In the genomic region with DNA sequence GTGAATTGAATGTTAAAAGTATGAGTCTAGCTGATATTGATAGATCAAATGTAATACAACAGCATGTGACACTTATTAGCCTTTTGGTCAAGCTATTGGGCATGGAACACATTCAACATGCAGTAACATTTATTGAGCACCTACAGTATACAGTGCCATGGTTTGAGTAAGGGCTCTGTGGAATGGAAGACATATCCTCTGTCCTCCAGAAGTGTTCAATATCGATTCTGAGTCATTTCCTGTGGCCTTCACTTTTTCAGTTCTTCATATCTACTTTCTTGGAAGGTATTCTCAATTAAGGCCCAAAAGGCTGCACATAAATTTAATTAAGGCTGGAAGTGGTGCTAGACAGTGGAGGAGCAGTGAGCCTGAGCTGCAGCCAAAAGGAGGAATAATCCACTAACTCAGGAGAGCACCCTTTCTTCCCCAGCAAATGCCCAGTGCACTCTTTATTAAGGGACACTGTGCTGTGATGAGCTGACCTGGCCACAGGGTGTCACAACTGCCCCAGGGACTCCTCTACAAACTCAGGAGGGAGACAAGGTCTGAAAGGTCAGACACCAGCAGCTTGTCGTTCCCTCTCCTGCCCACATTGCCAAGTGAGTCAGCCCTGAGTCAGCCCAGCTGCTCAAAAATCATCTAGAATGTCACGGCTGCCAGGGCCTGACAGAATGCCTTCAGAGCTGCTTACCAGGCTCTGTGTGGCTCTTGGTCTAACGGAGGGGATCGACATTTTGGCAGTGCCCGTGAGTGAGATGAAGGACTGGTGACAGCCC, we compare ENCODE assay signal across 9 cellular contexts.
DNase-seq lines count a peak whose midpoint lies in the region; ATAC-seq and TF ChIP-seq lines count a peak whose summit lies in the region.
"Had no signal": no experiment of that assay in that cellular context is flagged by ENCODE, and none has a peak within 500 bp of the region (broad histone marks: within the 10 kb centered on the region; RNA-seq: fewer than 3 reads in every experiment).

No MANE protein-coding gene starts in this region.

- intact Hi-C loops in CD8-positive, alpha-beta T cell (cut with DNase I, micrococcal nuclease), result loop anchor here (2.0 to 5.0 kb wide), 3 partner anchors 118 to 1623 kb away; no protein-coding TSS in a partner anchor
- intact Hi-C loops in left ventricle myocardium superior (cut with micrococcal nuclease), result loop anchor here (10.0 kb wide), 1 partner anchor 1620 kb away; no protein-coding TSS in a partner anchor

- no peaks in the 10 kb centered on the region for H3K27me3 ChIP-seq in CD8-positive, alpha-beta T cell (ENCODE audit: insufficient read depth, low read length)
- no peaks in the 10 kb centered on the region for H3K27me3 ChIP-seq in skeletal muscle tissue (ENCODE audit: control insufficient read depth in 3 of 3, insufficient read depth in 3 of 3, low read length in 3 of 3)

- H3K36me3 ChIP-seq in CD8-positive, alpha-beta T cell (ENCODE audit: insufficient read depth, low read length), result no peaks in the 10 kb centered on the region
- H3K36me3 ChIP-seq in skeletal muscle tissue (ENCODE audit: control insufficient read depth in 3 of 3, insufficient read depth in 3 of 3, low read length in 3 of 3), result no peaks in the 10 kb centered on the region

- H3K27ac Mint-ChIP-seq in CD8-positive, alpha-beta T cell, result no peak overlapping the region
- H3K27ac Mint-ChIP-seq in activated naive CD8-positive, alpha-beta T cell treated with anti-CD3 and anti-CD28 coated beads for 36 hours, result peak overlapping the region; percentile 71
- H3K27ac Mint-ChIP-seq: naive B cell had no signal

- no peak for TF ChIP-seq CTCF in CD8-positive, alpha-beta T cell (IDR thresholded peaks at IDR 0.05)

- no peak overlapping the region for H3K4me3 Mint-ChIP-seq in CD8-positive, alpha-beta T cell
- peak overlapping the region; percentile 29 for H3K4me3 Mint-ChIP-seq in activated naive CD8-positive, alpha-beta T cell treated with anti-CD3 and anti-CD28 coated beads for 36 hours
- H3K4me3 Mint-ChIP-seq: naive B cell had no signal

- peaks cover 20% of the 10 kb centered on the region for H3K4me1 Mint-ChIP-seq in CD8-positive, alpha-beta T cell (ENCODE audit: low read depth)
- H3K4me1 Mint-ChIP-seq in activated naive CD8-positive, alpha-beta T cell treated with anti-CD3 and anti-CD28 coated beads for 36 hours, result peaks cover 31% of the 10 kb centered on the region
- H3K4me1 Mint-ChIP-seq: naive B cell had no signal

- peaks cover 2% of the 10 kb centered on the region for H3K27me3 Mint-ChIP-seq in CD8-positive, alpha-beta T cell (ENCODE audit: low read depth)
- peaks cover 6% of the 10 kb centered on the region for H3K27me3 Mint-ChIP-seq in activated naive CD8-positive, alpha-beta T cell treated with anti-CD3 and anti-CD28 coated beads for 36 hours

- peak; percentile 1 to 72 (median 52) for DNase-seq in CD8-positive, alpha-beta T cell
- peak; percentile 97 for DNase-seq in HPDE6-E6E7 (ENCODE audit: extremely low spot score)
- DNase-seq in activated naive CD8-positive, alpha-beta T cell treated with anti-CD3 and anti-CD28 coated beads for 36 hours, result peak; percentile 73
- DNase-seq in left ventricle myocardium superior, result peak; percentile 80
- DNase-seq in NCI-H187 treated with DMSO at 0.1 percent for 48 hours (lab: John Stamatoyannopoulos, UW), result no peak
- DNase-seq: naive B cell had no signal

- no peak overlapping the region for H3K4me3 ChIP-seq in CD8-positive, alpha-beta T cell (ENCODE audit: low read depth, low read length)
- H3K4me3 ChIP-seq in skeletal muscle tissue (ENCODE audit: low read length in 3 of 3), result peak overlapping the region; percentile 25 to 60 (median 45)

- CTCF ChIA-PET in CD8-positive, alpha-beta T cell (lab: Charles Lee), result interaction anchor here (0.6 to 2.9 kb wide), 6 partner anchors 13 to 500 kb away, joined by 3 to 23 read pairs (median 4); no protein-coding TSS in a partner anchor

- POLR2A ChIA-PET in CD8-positive, alpha-beta T cell (lab: Charles Lee), result no interaction called here

- no peaks in the 10 kb centered on the region for H3K9me3 Mint-ChIP-seq in CD8-positive, alpha-beta T cell
- H3K9me3 Mint-ChIP-seq in activated naive CD8-positive, alpha-beta T cell treated with anti-CD3 and anti-CD28 coated beads for 36 hours, result no peaks in the 10 kb centered on the region

- H3K36me3 Mint-ChIP-seq in CD8-positive, alpha-beta T cell, result no peaks in the 10 kb centered on the region
- H3K36me3 Mint-ChIP-seq in activated naive CD8-positive, alpha-beta T cell treated with anti-CD3 and anti-CD28 coated beads for 36 hours, result no peaks in the 10 kb centered on the region
- H3K36me3 Mint-ChIP-seq: naive B cell had no signal

- ATAC-seq in CD8-positive, alpha-beta T cell, result peak; percentile 66
- peak; percentile 98 for ATAC-seq in SK-N-SH treated with all-trans-retinoic acid at 6 μM for 48 hours
- ATAC-seq in left ventricle myocardium superior, result peak; percentile 100
- ATAC-seq in HG02571 (IDR thresholded peaks at IDR 0.05; ENCODE audit: unreplicated experiment), result no peak

- H3K4me1 ChIP-seq in CD8-positive, alpha-beta T cell (ENCODE audit: insufficient read depth, low read length), result peaks cover 7% of the 10 kb centered on the region
- peaks cover 3 to 20% (median 12%) of the 10 kb centered on the region in 3 donors for H3K4me1 ChIP-seq in skeletal muscle tissue (ENCODE audit: control insufficient read depth in 3 of 3, insufficient read depth in 3 of 3, low read length in 3 of 3)

- H3K9me3 ChIP-seq in CD8-positive, alpha-beta T cell (ENCODE audit: low read length), result no peaks in the 10 kb centered on the region
- no peaks in the 10 kb centered on the region for H3K9me3 ChIP-seq in skeletal muscle tissue (ENCODE audit: control insufficient read depth in 3 of 3, low read length in 3 of 3)

- peak overlapping the region; percentile 57 to 66 (median 60) for H3K9ac ChIP-seq in skeletal muscle tissue (ENCODE audit: low read depth in 1 of 3, low read length in 3 of 3)

- H3K27ac ChIP-seq in CD8-positive, alpha-beta T cell (ENCODE audit: low read depth, low read length), result no peak overlapping the region
- H3K27ac ChIP-seq in skeletal muscle tissue (ENCODE audit: low read depth, low read length), result peak overlapping the region; percentile 84

TF ChIP-seq in SK-N-SH treated with all-trans-retinoic acid at 6 μM for 48 hours, 23 proteins besides CTCF, POLR2A, EP300 and RAD21:
- no peak for TF ChIP-seq BACH2 (CRISPR knock-in tag; IDR thresholded peaks at IDR 0.05; ENCODE audit: borderline replicate concordance)
- TF ChIP-seq ZNF565 (CRISPR knock-in tag; conservative IDR thresholded peaks at IDR 0.05; ENCODE audit: low read depth), result no peak
- TF ChIP-seq CSDC2 (CRISPR knock-in tag; IDR thresholded peaks at IDR 0.05), result no peak
- TF ChIP-seq TOX (CRISPR knock-in tag; IDR thresholded peaks at IDR 0.05; ENCODE audit: borderline replicate concordance), result no peak
- 0 out of 2 replicates have a peak, but pooled peaks have one; percentile 41 for TF ChIP-seq ZFP3 (CRISPR knock-in tag; IDR thresholded peaks at IDR 0.05)
- TF ChIP-seq TCF4 (CRISPR knock-in tag; IDR thresholded peaks at IDR 0.05; ENCODE audit: borderline replicate concordance), result no peak
- TF ChIP-seq RARB (CRISPR knock-in tag; IDR thresholded peaks at IDR 0.05), result no peak
- 0 out of 2 replicates have a peak, but pooled peaks have one; percentile 11 for TF ChIP-seq ISL1 (CRISPR knock-in tag; IDR thresholded peaks at IDR 0.05)
- TF ChIP-seq, protein P1, sequence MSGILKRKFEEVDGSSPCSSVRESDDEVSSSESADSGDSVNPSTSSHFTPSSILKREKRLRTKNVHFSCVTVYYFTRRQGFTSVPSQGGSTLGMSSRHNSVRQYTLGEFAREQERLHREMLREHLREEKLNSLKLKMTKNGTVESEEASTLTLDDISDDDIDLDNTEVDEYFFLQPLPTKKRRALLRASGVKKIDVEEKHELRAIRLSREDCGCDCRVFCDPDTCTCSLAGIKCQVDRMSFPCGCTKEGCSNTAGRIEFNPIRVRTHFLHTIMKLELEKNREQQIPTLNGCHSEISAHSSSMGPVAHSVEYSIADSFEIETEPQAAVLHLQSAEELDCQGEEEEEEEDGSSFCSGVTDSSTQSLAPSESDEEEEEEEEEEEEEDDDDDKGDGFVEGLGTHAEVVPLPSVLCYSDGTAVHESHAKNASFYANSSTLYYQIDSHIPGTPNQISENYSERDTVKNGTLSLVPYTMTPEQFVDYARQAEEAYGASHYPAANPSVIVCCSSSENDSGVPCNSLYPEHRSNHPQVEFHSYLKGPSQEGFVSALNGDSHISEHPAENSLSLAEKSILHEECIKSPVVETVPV (CRISPR knock-in tag; IDR thresholded peaks at IDR 0.05), result no peak
- no peak for TF ChIP-seq ARNTL (CRISPR knock-in tag; IDR thresholded peaks at IDR 0.05; ENCODE audit: borderline replicate concordance, low read depth)
- no peak for TF ChIP-seq OSR1 (CRISPR knock-in tag; IDR thresholded peaks at IDR 0.05)
